ENCODE assay signal across 17 cellular contexts in genomic region chr16:2058901-2059300, GRCh38. TPM values are rescaled to one million over a fixed set of nuclear protein-coding genes. Genes with fewer than 3 reads are reported as not detected.
DNase-seq lines count a peak whose midpoint lies in the region; ATAC-seq, FAIRE-seq and TF ChIP-seq lines count a peak whose summit lies in the region.
"Had no signal": no experiment of that assay in that cellular context is flagged by ENCODE, and none has a peak within 500 bp of the region (broad histone marks: within the 10 kb centered on the region; RNA-seq: fewer than 3 reads in every experiment).

No MANE protein-coding gene starts in this region.

- no peaks in the 10 kb centered on the region for H3K27me3 ChIP-seq in BLaER1 treated with 17β-estradiol and CSF1 and Interleukin-3, amounts not matched to agents 10 nM and 100 nM
- H3K27me3 ChIP-seq in ectodermal cell (ENCODE audit: control insufficient read depth, insufficient read depth, low read length, poor library complexity, severe bottlenecking) (no peaks in the 10 kb centered on the region), H7 (ENCODE audit: control insufficient read depth, insufficient read depth, low read length) (no peaks in the 10 kb centered on the region)
- H3K27me3 ChIP-seq: SJSA1 had no signal

- 89 to 91% methylated on average over 10 of the region's 10 CpGs for WGBS in ectodermal cell, 2 experiments

- ATAC-seq in GM21717 (IDR thresholded peaks at IDR 0.05; ENCODE audit: unreplicated experiment), result no peak

- peak overlapping the region; percentile 57 to 97 (median 85) for H3K4me2 ChIP-seq in BLaER1 treated with 17β-estradiol and CSF1 and Interleukin-3, amounts not matched to agents 10 nM and 100 nM
- H3K4me2 ChIP-seq: PC-9 had no signal

- TF ChIP-seq POLR2A in GM12891 (IDR thresholded peaks at IDR 0.05; ENCODE audit: low read depth, low read length), result no peak

- FAIRE-seq in GM12891 (lab: Jason Lieb, UNC), result no peak
- FAIRE-seq: A204.1 had no signal

- H3K9me3 ChIP-seq in BLaER1 treated with 17β-estradiol and CSF1 and Interleukin-3, amounts not matched to agents 10 nM and 100 nM (replicated peaks in 1 of 11), result no peaks in the 10 kb centered on the region
- H3K9me3 ChIP-seq in ectodermal cell (ENCODE audit: control insufficient read depth, low read length), result no peaks in the 10 kb centered on the region
- H3K9me3 ChIP-seq: SJSA1 had no signal

- H3K4me1 ChIP-seq in BLaER1 treated with 17β-estradiol and CSF1 and Interleukin-3, amounts not matched to agents 10 nM and 100 nM, result peaks cover 29 to 95% (median 87%) of the 10 kb centered on the region in 10 experiments
- H3K4me1 ChIP-seq in ectodermal cell (ENCODE audit: control insufficient read depth, insufficient read depth, low read length), result peaks cover 11% of the 10 kb centered on the region
- H3K4me1 ChIP-seq: SJSA1 had no signal

- peak overlapping the region; percentile 2 to 66 (median 47); a peak in 16 of 22 replicates for H3K9ac ChIP-seq in BLaER1 treated with 17β-estradiol and CSF1 and Interleukin-3, amounts not matched to agents 10 nM and 100 nM

- peaks cover 17 to 62% (median 46%) of the 10 kb centered on the region in 11 experiments for H3K36me3 ChIP-seq in BLaER1 treated with 17β-estradiol and CSF1 and Interleukin-3, amounts not matched to agents 10 nM and 100 nM
- H3K36me3 ChIP-seq in ectodermal cell (ENCODE audit: control insufficient read depth, insufficient read depth, low read length) (peaks cover 12% of the 10 kb centered on the region), H7 (replicated peaks; ENCODE audit: control insufficient read depth, insufficient read depth, low read length) (peaks cover 1% of the 10 kb centered on the region)

- H4K20me1 ChIP-seq in BLaER1 treated with 17β-estradiol and CSF1 and Interleukin-3, amounts not matched to agents 10 nM and 100 nM, result peaks cover 7 to 96% (median 63%) of the 10 kb centered on the region in 11 experiments; a peak in 19 of 22 replicates

- DNase-seq in NCI-H187 treated with DMSO at 0.1 percent for 48 hours (lab: John Stamatoyannopoulos, UW) (peak; percentile 45), renal cortical epithelial cell (ENCODE audit: low read depth) (peak; percentile 49), GM12891 (ENCODE audit: insufficient read length, low spot score) (no peak), H7 (no peak)
- DNase-seq: Calu3, Karpas-422, MM.1S, NCI-H1092 treated with DMSO at 0.1 percent for 48 hours, NCI-H82, PC-9, SW 1271 had no signal

- peak overlapping the region in 7 of 11 experiments; percentile 9 to 66 (median 50); a peak in 12 of 22 replicates for H3K27ac ChIP-seq in BLaER1 treated with 17β-estradiol and CSF1 and Interleukin-3, amounts not matched to agents 10 nM and 100 nM
- H3K27ac ChIP-seq in ectodermal cell (ENCODE audit: insufficient read depth, low read depth, low read length, poor library complexity, severe bottlenecking), result peak overlapping the region; percentile 55
- H3K27ac ChIP-seq: PC-9, SJSA1 had no signal

- peak overlapping the region in 4 of 10 experiments; percentile 8 to 19 (median 10); a peak in 3 of 20 replicates for H3K4me3 ChIP-seq in BLaER1 treated with 17β-estradiol and CSF1 and Interleukin-3, amounts not matched to agents 10 nM and 100 nM
- H3K4me3 ChIP-seq in ectodermal cell (ENCODE audit: insufficient read depth, low read depth, low read length), result no peak overlapping the region
- H3K4me3 ChIP-seq in H7 (ENCODE audit: insufficient read depth, low read depth, low read length), result no peak overlapping the region
- H3K4me3 ChIP-seq: PC-9, SJSA1 had no signal

TF ChIP-seq in GM12891, 5 proteins besides CTCF, POLR2A, EP300 and RAD21:
- no peak for TF ChIP-seq POLR2AphosphoS5 (IDR thresholded peaks at IDR 0.05; ENCODE audit: low read depth, low read length)
- no peak for TF ChIP-seq POU2F2 (IDR thresholded peaks at IDR 0.05; ENCODE audit: low read depth, low read length)
- TF ChIP-seq TAF1 (IDR thresholded peaks at IDR 0.05; ENCODE audit: low read depth, low read length), result no peak
- TF ChIP-seq PAX5 (IDR thresholded peaks at IDR 0.05; ENCODE audit: insufficient read depth, low read length, severe bottlenecking), result no peak
- no peak for TF ChIP-seq SPI1 (IDR thresholded peaks at IDR 0.05; ENCODE audit: low read depth, low read length)

RNA-seq across cellular contexts. Expression of gene TSC2, which starts 11.1 kb away (rescaled TPM):
- 91.4 TPM for polyA plus RNA-seq in ectodermal cell (2013, experiment 1 of 4)
- polyA plus RNA-seq in ectodermal cell (2013, experiment 2 of 4), result 99.9 TPM
- polyA plus RNA-seq in ectodermal cell (2013, experiment 3 of 4), result 70.5 TPM
- 86.4 TPM for polyA plus RNA-seq in ectodermal cell (2013, experiment 4 of 4)
- 24.5 and 63.6 TPM in 2 replicates for total RNA-seq in renal cortical epithelial cell
- polyA plus RNA-seq in GM12891 (2012; ENCODE audit: low read depth, missing spikeins), result 32.2 TPM
- total RNA-seq in H7 (2014; rRNA removed; shearing (Covaris generic)), result 37.6 and 42.6 TPM in 2 replicates

RNA-seq across cellular contexts. Expression of gene NTHL1, which starts 11.3 kb away (rescaled TPM):
- 42.3 TPM for polyA plus RNA-seq in ectodermal cell (2013, experiment 1 of 4)
- 37.8 TPM for polyA plus RNA-seq in ectodermal cell (2013, experiment 2 of 4)
- polyA plus RNA-seq in ectodermal cell (2013, experiment 3 of 4), result 37.6 TPM
- 41.5 TPM for polyA plus RNA-seq in ectodermal cell (2013, experiment 4 of 4)
- 11.4 and 24.5 TPM in 2 replicates for total RNA-seq in renal cortical epithelial cell
- polyA plus RNA-seq in GM12891 (2012; ENCODE audit: low read depth, missing spikeins), result 15.1 TPM
- total RNA-seq in H7 (2014; rRNA removed; shearing (Covaris generic)), result 104 and 108 TPM in 2 replicates

RNA-seq across cellular contexts. Expression of gene NHERF2, which starts 32.2 kb away (rescaled TPM):
- 9.0 TPM for polyA plus RNA-seq in ectodermal cell (2013, experiment 1 of 4)
- 6.7 TPM for polyA plus RNA-seq in ectodermal cell (2013, experiment 2 of 4)
- polyA plus RNA-seq in ectodermal cell (2013, experiment 3 of 4), result 8.7 TPM
- polyA plus RNA-seq in ectodermal cell (2013, experiment 4 of 4), result 10.0 TPM
- total RNA-seq in renal cortical epithelial cell, result 3.5 and 6.3 TPM in 2 replicates
- polyA plus RNA-seq in GM12891 (2012; ENCODE audit: low read depth, missing spikeins), result not detected
- total RNA-seq in H7 (2014; rRNA removed; shearing (Covaris generic)), result 14.0 and 17.1 TPM in 2 replicates

RNA-seq across cellular contexts. Expression of gene NPW, which starts 39.3 kb away (rescaled TPM):
- 0.94 TPM for polyA plus RNA-seq in ectodermal cell (2013, experiment 1 of 4)
- polyA plus RNA-seq in ectodermal cell (2013, experiment 2 of 4), result 0.50 TPM
- polyA plus RNA-seq in ectodermal cell (2013, experiment 3 of 4), result 0.48 TPM
- 1.9 TPM for polyA plus RNA-seq in ectodermal cell (2013, experiment 4 of 4)
- total RNA-seq in renal cortical epithelial cell, result 0.10 TPM in 1 of 2 replicates, not detected in the other
- 0.28 TPM for polyA plus RNA-seq in GM12891 (2012; ENCODE audit: low read depth, missing spikeins)
- 2.0 and 2.3 TPM in 2 replicates for total RNA-seq in H7 (2014; rRNA removed; shearing (Covaris generic))
- total RNA-seq: G401, SJSA1 had no signal

RNA-seq across cellular contexts. Expression of gene ZNF598, which starts 49.3 kb away (rescaled TPM):
- 40.8 TPM for polyA plus RNA-seq in ectodermal cell (2013, experiment 1 of 4)
- polyA plus RNA-seq in ectodermal cell (2013, experiment 2 of 4), result 38.0 TPM
- 30.5 TPM for polyA plus RNA-seq in ectodermal cell (2013, experiment 3 of 4)
- polyA plus RNA-seq in ectodermal cell (2013, experiment 4 of 4), result 35.0 TPM
- 10.1 and 22.4 TPM in 2 replicates for total RNA-seq in renal cortical epithelial cell
- 25.4 TPM for polyA plus RNA-seq in GM12891 (2012; ENCODE audit: low read depth, missing spikeins)
- 28.4 and 30.8 TPM in 2 replicates for total RNA-seq in H7 (2014; rRNA removed; shearing (Covaris generic))

Comparison
In these comparisons a context has a peak if more than half of its experiments do, and no peak if none do; other contexts are left out.
1. DNase-seq: peak in NCI-H187 treated with DMSO at 0.1 percent for 48 hours (single experiment) and renal cortical epithelial cell (single experiment); none in GM12891 (single experiment) and H7 (single experiment).